Comparison of ENCODE assay signal across 1 cellular context in the genomic region with DNA sequence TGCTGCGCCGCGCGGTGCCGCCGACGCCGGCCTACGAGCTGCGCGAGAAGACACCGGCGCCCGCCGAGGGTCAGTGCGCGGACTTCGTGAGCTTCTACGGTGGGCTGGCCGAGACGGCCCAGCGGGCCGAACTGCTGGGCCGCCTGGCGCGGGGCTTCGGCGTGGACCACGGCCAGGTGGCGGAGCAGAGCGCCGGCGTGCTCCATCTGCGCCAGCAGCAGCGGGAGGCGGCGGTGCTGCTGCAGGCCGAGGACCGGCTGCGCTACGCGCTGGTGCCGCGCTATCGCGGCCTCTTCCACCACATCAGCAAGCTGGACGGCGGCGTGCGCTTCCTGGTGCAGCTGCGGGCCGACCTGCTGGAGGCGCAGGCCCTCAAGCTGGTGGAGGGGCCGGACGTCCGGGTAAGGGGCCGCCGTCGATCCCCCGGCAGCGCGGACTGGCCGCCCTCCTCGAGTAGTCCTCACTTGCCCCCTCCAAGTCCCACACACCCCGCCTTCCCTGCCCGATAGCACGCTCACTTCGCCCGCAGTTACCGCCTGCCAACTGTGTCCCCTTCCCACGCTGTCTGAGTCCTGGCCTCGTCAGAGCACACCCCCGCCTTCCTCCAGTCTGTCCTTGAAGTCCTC.
TF ChIP-seq lines count a peak whose summit lies in the region.

No MANE protein-coding gene starts in this region.

TF ChIP-seq in K562, 482 proteins besides CTCF, POLR2A, EP300 and RAD21 (continued from another document and continues in another):
- TF ChIP-seq, protein P1, sequence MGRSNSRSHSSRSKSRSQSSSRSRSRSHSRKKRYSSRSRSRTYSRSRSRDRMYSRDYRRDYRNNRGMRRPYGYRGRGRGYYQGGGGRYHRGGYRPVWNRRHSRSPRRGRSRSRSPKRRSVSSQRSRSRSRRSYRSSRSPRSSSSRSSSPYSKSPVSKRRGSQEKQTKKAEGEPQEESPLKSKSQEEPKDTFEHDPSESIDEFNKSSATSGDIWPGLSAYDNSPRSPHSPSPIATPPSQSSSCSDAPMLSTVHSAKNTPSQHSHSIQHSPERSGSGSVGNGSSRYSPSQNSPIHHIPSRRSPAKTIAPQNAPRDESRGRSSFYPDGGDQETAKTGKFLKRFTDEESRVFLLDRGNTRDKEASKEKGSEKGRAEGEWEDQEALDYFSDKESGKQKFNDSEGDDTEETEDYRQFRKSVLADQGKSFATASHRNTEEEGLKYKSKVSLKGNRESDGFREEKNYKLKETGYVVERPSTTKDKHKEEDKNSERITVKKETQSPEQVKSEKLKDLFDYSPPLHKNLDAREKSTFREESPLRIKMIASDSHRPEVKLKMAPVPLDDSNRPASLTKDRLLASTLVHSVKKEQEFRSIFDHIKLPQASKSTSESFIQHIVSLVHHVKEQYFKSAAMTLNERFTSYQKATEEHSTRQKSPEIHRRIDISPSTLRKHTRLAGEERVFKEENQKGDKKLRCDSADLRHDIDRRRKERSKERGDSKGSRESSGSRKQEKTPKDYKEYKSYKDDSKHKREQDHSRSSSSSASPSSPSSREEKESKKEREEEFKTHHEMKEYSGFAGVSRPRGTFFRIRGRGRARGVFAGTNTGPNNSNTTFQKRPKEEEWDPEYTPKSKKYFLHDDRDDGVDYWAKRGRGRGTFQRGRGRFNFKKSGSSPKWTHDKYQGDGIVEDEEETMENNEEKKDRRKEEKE (IDR thresholded peaks at IDR 0.05; ENCODE audit: borderline replicate concordance in 1 of 2, control insufficient read depth in 1 of 2, low read depth in 2 of 2, low read length in 1 of 2): no peak
- TF ChIP-seq KHSRP (IDR thresholded peaks at IDR 0.05) (no peak), HEY1 (CRISPR knock-in tag; IDR thresholded peaks at IDR 0.05; ENCODE audit: borderline replicate concordance) (no peak), CREM (IDR thresholded peaks at IDR 0.05; ENCODE audit: low read depth) (peak; percentile 17; the same call in 1 of the 2 replicates), RFX1 (IDR thresholded peaks at IDR 0.05) (no peak), RBM17 (IDR thresholded peaks at IDR 0.05; ENCODE audit: borderline replicate concordance, low read depth, low read length) (no peak), FOXA3 (CRISPR knock-in tag; conservative IDR thresholded peaks at IDR 0.05 in 1 of 2, IDR thresholded peaks at IDR 0.05 in 1 of 2) (no peak), ZNF184 (CRISPR knock-in tag; IDR thresholded peaks at IDR 0.05) (no peak), BACH1 (tag; IDR thresholded peaks at IDR 0.05) (no peak), ZNF444 (CRISPR knock-in tag; IDR thresholded peaks at IDR 0.05) (no peak), MCM5 (IDR thresholded peaks at IDR 0.05; ENCODE audit: low read depth) (no peak), TCF3 (CRISPR knock-in tag; IDR thresholded peaks at IDR 0.05) (no peak; the same call in 1 of the 2 replicates), PCBP2 (IDR thresholded peaks at IDR 0.05; ENCODE audit: low read depth, low read length, poor library complexity, severe bottlenecking) (no peak), CREBBP (IDR thresholded peaks at IDR 0.05; ENCODE audit: low read depth, low read length) (no peak), ZNF232 (CRISPR knock-in tag; IDR thresholded peaks at IDR 0.05) (no peak), ZFX (CRISPR knock-in tag; IDR thresholded peaks at IDR 0.05) (peak; percentile 80), SREBF2 (CRISPR knock-in tag; IDR thresholded peaks at IDR 0.05) (no peak), OTX1 (CRISPR knock-in tag; IDR thresholded peaks at IDR 0.05) (no peak), ZNF311 (CRISPR knock-in tag; IDR thresholded peaks at IDR 0.05) (no peak), DDX20 (tag; IDR thresholded peaks at IDR 0.05; ENCODE audit: low read depth) (no peak), KDM1A (IDR thresholded peaks at IDR 0.05) (no peak), ELF4 (CRISPR knock-in tag; IDR thresholded peaks at IDR 0.05) (no peak), ZNF764 (CRISPR knock-in tag; IDR thresholded peaks at IDR 0.05; ENCODE audit: low read depth) (no peak), MTA2 (IDR thresholded peaks at IDR 0.05; ENCODE audit: low read depth) (no peak), PTRF (tag; IDR thresholded peaks at IDR 0.05) (no peak), ZNF75A (CRISPR knock-in tag; IDR thresholded peaks at IDR 0.05) (no peak), PHF8 (IDR thresholded peaks at IDR 0.05; ENCODE audit: borderline replicate concordance, low read length) (peak; percentile 37; the same call in 1 of the 2 replicates)
- TF ChIP-seq, protein P2, sequence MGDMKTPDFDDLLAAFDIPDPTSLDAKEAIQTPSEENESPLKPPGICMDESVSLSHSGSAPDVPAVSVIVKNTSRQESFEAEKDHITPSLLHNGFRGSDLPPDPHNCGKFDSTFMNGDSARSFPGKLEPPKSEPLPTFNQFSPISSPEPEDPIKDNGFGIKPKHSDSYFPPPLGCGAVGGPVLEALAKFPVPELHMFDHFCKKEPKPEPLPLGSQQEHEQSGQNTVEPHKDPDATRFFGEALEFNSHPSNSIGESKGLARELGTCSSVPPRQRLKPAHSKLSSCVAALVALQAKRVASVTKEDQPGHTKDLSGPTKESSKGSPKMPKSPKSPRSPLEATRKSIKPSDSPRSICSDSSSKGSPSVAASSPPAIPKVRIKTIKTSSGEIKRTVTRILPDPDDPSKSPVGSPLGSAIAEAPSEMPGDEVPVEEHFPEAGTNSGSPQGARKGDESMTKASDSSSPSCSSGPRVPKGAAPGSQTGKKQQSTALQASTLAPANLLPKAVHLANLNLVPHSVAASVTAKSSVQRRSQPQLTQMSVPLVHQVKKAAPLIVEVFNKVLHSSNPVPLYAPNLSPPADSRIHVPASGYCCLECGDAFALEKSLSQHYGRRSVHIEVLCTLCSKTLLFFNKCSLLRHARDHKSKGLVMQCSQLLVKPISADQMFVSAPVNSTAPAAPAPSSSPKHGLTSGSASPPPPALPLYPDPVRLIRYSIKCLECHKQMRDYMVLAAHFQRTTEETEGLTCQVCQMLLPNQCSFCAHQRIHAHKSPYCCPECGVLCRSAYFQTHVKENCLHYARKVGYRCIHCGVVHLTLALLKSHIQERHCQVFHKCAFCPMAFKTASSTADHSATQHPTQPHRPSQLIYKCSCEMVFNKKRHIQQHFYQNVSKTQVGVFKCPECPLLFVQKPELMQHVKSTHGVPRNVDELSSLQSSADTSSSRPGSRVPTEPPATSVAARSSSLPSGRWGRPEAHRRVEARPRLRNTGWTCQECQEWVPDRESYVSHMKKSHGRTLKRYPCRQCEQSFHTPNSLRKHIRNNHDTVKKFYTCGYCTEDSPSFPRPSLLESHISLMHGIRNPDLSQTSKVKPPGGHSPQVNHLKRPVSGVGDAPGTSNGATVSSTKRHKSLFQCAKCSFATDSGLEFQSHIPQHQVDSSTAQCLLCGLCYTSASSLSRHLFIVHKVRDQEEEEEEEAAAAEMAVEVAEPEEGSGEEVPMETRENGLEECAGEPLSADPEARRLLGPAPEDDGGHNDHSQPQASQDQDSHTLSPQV (IDR thresholded peaks at IDR 0.05): 0 out of 2 replicates have a peak, but pooled peaks have one; percentile 8
- TF ChIP-seq, protein P3, sequence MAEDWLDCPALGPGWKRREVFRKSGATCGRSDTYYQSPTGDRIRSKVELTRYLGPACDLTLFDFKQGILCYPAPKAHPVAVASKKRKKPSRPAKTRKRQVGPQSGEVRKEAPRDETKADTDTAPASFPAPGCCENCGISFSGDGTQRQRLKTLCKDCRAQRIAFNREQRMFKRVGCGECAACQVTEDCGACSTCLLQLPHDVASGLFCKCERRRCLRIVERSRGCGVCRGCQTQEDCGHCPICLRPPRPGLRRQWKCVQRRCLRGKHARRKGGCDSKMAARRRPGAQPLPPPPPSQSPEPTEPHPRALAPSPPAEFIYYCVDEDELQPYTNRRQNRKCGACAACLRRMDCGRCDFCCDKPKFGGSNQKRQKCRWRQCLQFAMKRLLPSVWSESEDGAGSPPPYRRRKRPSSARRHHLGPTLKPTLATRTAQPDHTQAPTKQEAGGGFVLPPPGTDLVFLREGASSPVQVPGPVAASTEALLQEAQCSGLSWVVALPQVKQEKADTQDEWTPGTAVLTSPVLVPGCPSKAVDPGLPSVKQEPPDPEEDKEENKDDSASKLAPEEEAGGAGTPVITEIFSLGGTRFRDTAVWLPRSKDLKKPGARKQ (CRISPR knock-in tag; IDR thresholded peaks at IDR 0.05): no peak
- TF ChIP-seq, protein P4, sequence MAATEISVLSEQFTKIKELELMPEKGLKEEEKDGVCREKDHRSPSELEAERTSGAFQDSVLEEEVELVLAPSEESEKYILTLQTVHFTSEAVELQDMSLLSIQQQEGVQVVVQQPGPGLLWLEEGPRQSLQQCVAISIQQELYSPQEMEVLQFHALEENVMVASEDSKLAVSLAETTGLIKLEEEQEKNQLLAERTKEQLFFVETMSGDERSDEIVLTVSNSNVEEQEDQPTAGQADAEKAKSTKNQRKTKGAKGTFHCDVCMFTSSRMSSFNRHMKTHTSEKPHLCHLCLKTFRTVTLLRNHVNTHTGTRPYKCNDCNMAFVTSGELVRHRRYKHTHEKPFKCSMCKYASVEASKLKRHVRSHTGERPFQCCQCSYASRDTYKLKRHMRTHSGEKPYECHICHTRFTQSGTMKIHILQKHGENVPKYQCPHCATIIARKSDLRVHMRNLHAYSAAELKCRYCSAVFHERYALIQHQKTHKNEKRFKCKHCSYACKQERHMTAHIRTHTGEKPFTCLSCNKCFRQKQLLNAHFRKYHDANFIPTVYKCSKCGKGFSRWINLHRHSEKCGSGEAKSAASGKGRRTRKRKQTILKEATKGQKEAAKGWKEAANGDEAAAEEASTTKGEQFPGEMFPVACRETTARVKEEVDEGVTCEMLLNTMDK (IDR thresholded peaks at IDR 0.05; ENCODE audit: borderline replicate concordance, insufficient read depth, low read depth, low read length, poor library complexity, severe bottlenecking): no peak
- TF ChIP-seq, protein P5, sequence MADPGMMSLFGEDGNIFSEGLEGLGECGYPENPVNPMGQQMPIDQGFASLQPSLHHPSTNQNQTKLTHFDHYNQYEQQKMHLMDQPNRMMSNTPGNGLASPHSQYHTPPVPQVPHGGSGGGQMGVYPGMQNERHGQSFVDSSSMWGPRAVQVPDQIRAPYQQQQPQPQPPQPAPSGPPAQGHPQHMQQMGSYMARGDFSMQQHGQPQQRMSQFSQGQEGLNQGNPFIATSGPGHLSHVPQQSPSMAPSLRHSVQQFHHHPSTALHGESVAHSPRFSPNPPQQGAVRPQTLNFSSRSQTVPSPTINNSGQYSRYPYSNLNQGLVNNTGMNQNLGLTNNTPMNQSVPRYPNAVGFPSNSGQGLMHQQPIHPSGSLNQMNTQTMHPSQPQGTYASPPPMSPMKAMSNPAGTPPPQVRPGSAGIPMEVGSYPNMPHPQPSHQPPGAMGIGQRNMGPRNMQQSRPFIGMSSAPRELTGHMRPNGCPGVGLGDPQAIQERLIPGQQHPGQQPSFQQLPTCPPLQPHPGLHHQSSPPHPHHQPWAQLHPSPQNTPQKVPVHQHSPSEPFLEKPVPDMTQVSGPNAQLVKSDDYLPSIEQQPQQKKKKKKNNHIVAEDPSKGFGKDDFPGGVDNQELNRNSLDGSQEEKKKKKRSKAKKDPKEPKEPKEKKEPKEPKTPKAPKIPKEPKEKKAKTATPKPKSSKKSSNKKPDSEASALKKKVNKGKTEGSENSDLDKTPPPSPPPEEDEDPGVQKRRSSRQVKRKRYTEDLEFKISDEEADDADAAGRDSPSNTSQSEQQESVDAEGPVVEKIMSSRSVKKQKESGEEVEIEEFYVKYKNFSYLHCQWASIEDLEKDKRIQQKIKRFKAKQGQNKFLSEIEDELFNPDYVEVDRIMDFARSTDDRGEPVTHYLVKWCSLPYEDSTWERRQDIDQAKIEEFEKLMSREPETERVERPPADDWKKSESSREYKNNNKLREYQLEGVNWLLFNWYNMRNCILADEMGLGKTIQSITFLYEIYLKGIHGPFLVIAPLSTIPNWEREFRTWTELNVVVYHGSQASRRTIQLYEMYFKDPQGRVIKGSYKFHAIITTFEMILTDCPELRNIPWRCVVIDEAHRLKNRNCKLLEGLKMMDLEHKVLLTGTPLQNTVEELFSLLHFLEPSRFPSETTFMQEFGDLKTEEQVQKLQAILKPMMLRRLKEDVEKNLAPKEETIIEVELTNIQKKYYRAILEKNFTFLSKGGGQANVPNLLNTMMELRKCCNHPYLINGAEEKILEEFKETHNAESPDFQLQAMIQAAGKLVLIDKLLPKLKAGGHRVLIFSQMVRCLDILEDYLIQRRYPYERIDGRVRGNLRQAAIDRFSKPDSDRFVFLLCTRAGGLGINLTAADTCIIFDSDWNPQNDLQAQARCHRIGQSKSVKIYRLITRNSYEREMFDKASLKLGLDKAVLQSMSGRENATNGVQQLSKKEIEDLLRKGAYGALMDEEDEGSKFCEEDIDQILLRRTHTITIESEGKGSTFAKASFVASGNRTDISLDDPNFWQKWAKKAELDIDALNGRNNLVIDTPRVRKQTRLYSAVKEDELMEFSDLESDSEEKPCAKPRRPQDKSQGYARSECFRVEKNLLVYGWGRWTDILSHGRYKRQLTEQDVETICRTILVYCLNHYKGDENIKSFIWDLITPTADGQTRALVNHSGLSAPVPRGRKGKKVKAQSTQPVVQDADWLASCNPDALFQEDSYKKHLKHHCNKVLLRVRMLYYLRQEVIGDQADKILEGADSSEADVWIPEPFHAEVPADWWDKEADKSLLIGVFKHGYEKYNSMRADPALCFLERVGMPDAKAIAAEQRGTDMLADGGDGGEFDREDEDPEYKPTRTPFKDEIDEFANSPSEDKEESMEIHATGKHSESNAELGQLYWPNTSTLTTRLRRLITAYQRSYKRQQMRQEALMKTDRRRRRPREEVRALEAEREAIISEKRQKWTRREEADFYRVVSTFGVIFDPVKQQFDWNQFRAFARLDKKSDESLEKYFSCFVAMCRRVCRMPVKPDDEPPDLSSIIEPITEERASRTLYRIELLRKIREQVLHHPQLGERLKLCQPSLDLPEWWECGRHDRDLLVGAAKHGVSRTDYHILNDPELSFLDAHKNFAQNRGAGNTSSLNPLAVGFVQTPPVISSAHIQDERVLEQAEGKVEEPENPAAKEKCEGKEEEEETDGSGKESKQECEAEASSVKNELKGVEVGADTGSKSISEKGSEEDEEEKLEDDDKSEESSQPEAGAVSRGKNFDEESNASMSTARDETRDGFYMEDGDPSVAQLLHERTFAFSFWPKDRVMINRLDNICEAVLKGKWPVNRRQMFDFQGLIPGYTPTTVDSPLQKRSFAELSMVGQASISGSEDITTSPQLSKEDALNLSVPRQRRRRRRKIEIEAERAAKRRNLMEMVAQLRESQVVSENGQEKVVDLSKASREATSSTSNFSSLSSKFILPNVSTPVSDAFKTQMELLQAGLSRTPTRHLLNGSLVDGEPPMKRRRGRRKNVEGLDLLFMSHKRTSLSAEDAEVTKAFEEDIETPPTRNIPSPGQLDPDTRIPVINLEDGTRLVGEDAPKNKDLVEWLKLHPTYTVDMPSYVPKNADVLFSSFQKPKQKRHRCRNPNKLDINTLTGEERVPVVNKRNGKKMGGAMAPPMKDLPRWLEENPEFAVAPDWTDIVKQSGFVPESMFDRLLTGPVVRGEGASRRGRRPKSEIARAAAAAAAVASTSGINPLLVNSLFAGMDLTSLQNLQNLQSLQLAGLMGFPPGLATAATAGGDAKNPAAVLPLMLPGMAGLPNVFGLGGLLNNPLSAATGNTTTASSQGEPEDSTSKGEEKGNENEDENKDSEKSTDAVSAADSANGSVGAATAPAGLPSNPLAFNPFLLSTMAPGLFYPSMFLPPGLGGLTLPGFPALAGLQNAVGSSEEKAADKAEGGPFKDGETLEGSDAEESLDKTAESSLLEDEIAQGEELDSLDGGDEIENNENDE (IDR thresholded peaks at IDR 0.05; ENCODE audit: low read depth, low read length): no peak
